ENCODE assay signal across 18 cellular contexts in genomic region chr4:120520761-120521160, GRCh38.
"Had no signal": no experiment of that assay in that cellular context is flagged by ENCODE, and none has a peak within 500 bp of the region (broad histone marks: within the 10 kb centered on the region; RNA-seq: fewer than 3 reads in every experiment).

No MANE protein-coding gene starts in this region.

- H3K36me3 Mint-ChIP-seq: immature natural killer cell; naive thymus-derived CD4-positive, alpha-beta T cell had no signal

- DNase-seq: effector memory CD8-positive, alpha-beta T cell; esophagus squamous epithelium; foreskin fibroblast; immature natural killer cell; kidney; left colon; left ventricle myocardium superior; mesenchymal stem cell; naive thymus-derived CD4-positive, alpha-beta T cell; psoas muscle; sigmoid colon; stimulated activated CD4-positive, alpha-beta T cell treated with anti-CD3 and anti-CD28 coated beads, Interleukin-2, amount 100 ng/mL, for 24 hours; stimulated activated CD4-positive, alpha-beta T cell treated with anti-CD3 and anti-CD28 coated beads, Interleukin-4, amount 100 ng/mL, for 4 hours; stimulated activated naive CD4-positive, alpha-beta T cell; stomach; substantia nigra; transverse colon had no signal

- ATAC-seq: effector memory CD8-positive, alpha-beta T cell; gastroesophageal sphincter; left colon; left ventricle myocardium superior; naive thymus-derived CD4-positive, alpha-beta T cell; psoas muscle had no signal

- H3K27me3 Mint-ChIP-seq: effector memory CD8-positive, alpha-beta T cell had no signal

- H3K4me3 Mint-ChIP-seq: effector memory CD8-positive, alpha-beta T cell; immature natural killer cell; naive thymus-derived CD4-positive, alpha-beta T cell had no signal

- H3K27ac Mint-ChIP-seq: effector memory CD8-positive, alpha-beta T cell; immature natural killer cell; naive thymus-derived CD4-positive, alpha-beta T cell had no signal

- H3K4me1 Mint-ChIP-seq: immature natural killer cell; naive thymus-derived CD4-positive, alpha-beta T cell had no signal
